In the genomic region with DNA sequence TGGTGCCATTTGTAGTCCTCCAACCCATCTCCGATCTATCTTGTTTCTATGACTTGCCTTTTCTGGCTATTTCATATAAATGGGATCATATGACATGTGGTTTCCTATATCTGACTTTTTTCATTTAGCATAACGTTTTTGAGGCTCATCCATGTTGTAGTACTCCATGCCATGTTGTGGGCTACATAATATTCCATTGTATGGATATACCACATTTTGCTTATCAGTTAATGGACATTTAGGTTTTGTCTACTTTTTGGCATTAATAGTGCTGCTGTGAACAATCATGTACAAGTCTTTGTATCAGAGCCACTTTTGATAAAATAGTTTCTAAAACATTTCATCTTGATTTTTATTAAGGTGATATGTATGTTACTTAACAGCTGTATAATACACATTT, we compare ENCODE assay signal across 25 cellular contexts. TPM values are rescaled to one million over a fixed set of nuclear protein-coding genes. Genes with fewer than 3 reads are reported as not detected.
A peak's percentile ranks its signal among the peaks of the same experiment; 100 is the strongest.
DNase-seq lines count a peak whose midpoint lies in the region; FAIRE-seq and TF ChIP-seq lines count a peak whose summit lies in the region.
"Had no signal": no experiment of that assay in that cellular context is flagged by ENCODE, and none has a peak within 500 bp of the region (broad histone marks: within the 10 kb centered on the region; RNA-seq: fewer than 3 reads in every experiment).

No MANE protein-coding gene starts in this region.

- H3K27me3 Mint-ChIP-seq in activated naive CD4-positive, alpha-beta T cell treated with anti-CD3 and anti-CD28 coated beads for 36 hours (ENCODE audit: low read depth): no peaks in the 10 kb centered on the region
- H3K27me3 Mint-ChIP-seq in activated naive CD4-positive, alpha-beta T cell treated with anti-CD3 and anti-CD28 coated beads, Interleukin-2, amount 10 ng/mL, durations not matched to agents 7 days and 5 days: no peaks in the 10 kb centered on the region
- no peaks in the 10 kb centered on the region for H3K27me3 Mint-ChIP-seq in endodermal cell (ENCODE audit: insufficient read depth)
- H3K27me3 Mint-ChIP-seq: CD4-positive, CD25-positive, alpha-beta regulatory T cell had no signal

- H3K9me3 ChIP-seq in HUES6 (ENCODE audit: control insufficient read depth, insufficient read depth, low read depth, low read length) (peaks cover 22% of the 10 kb centered on the region), endodermal cell (ENCODE audit: control insufficient read depth, low read length) (peaks cover 47% of the 10 kb centered on the region), colonic mucosa (no peaks in the 10 kb centered on the region), WERI-Rb-1 (ENCODE audit: severe bottlenecking) (peaks cover 13% of the 10 kb centered on the region)

- peaks cover 38% of the 10 kb centered on the region for H3K4me1 Mint-ChIP-seq in activated naive CD4-positive, alpha-beta T cell treated with anti-CD3 and anti-CD28 coated beads for 36 hours (ENCODE audit: low read depth)
- peaks cover 14% of the 10 kb centered on the region for H3K4me1 Mint-ChIP-seq in activated naive CD4-positive, alpha-beta T cell treated with anti-CD3 and anti-CD28 coated beads, Interleukin-2, amount 10 ng/mL, durations not matched to agents 7 days and 5 days
- peaks cover 34% of the 10 kb centered on the region for H3K4me1 Mint-ChIP-seq in endodermal cell

- H3K36me3 ChIP-seq in HUES6 (ENCODE audit: control insufficient read depth, insufficient read depth, low read length) (peaks cover 90% of the 10 kb centered on the region), endodermal cell (ENCODE audit: control insufficient read depth, insufficient read depth, low read length) (peaks cover 65% of the 10 kb centered on the region), colonic mucosa (peaks cover 6% of the 10 kb centered on the region), WERI-Rb-1 (peaks cover 98% of the 10 kb centered on the region)

- intact Hi-C loops in activated naive CD4-positive, alpha-beta T cell treated with anti-CD3 and anti-CD28 coated beads for 36 hours (cut with micrococcal nuclease): no loop called here
- intact Hi-C loops in colonic mucosa (cut with DNase I): no loop called here

- H3K9ac ChIP-seq in HUES6 (ENCODE audit: low read length) (no peak overlapping the region), endodermal cell (ENCODE audit: extremely low read depth, low read length, poor library complexity, severe bottlenecking) (no peak overlapping the region), colonic mucosa (ENCODE audit: low read depth in 2 of 2, low read length in 2 of 2) (no peak overlapping the region)
- H3K9ac ChIP-seq: BLaER1, GM23248 had no signal

- peak overlapping the region; percentile 67 for H3K27ac Mint-ChIP-seq in activated naive CD4-positive, alpha-beta T cell treated with anti-CD3 and anti-CD28 coated beads for 36 hours
- no peak overlapping the region for H3K27ac Mint-ChIP-seq in activated naive CD4-positive, alpha-beta T cell treated with anti-CD3 and anti-CD28 coated beads, Interleukin-2, amount 10 ng/mL, durations not matched to agents 7 days and 5 days
- H3K27ac Mint-ChIP-seq in endodermal cell: no peak overlapping the region

- H3K36me3 Mint-ChIP-seq in activated naive CD4-positive, alpha-beta T cell treated with anti-CD3 and anti-CD28 coated beads for 36 hours (ENCODE audit: low read depth): peaks cover 72% of the 10 kb centered on the region
- peaks cover 67% of the 10 kb centered on the region for H3K36me3 Mint-ChIP-seq in activated naive CD4-positive, alpha-beta T cell treated with anti-CD3 and anti-CD28 coated beads, Interleukin-2, amount 10 ng/mL, durations not matched to agents 7 days and 5 days
- peaks cover 76% of the 10 kb centered on the region for H3K36me3 Mint-ChIP-seq in endodermal cell (ENCODE audit: low read depth)

- TF ChIP-seq CTCF in D721Med (IDR thresholded peaks at IDR 0.05; ENCODE audit: insufficient read depth, missing control alignments) (no peak), endodermal cell (conservative IDR thresholded peaks at IDR 0.05) (no peak), colonic mucosa (IDR thresholded peaks at IDR 0.05) (no peak), WERI-Rb-1 (IDR thresholded peaks at IDR 0.05; ENCODE audit: low read depth, low read length) (no peak)

- H3K4me3 ChIP-seq in HUES6 (ENCODE audit: low read depth, low read length): no peak overlapping the region
- H3K4me3 ChIP-seq in endodermal cell (ENCODE audit: low read length): peak overlapping the region; percentile 62
- no peak overlapping the region for H3K4me3 ChIP-seq in colonic mucosa
- no peak overlapping the region for H3K4me3 ChIP-seq in WERI-Rb-1 (ENCODE audit: low read depth, low read length)
- H3K4me3 ChIP-seq: BLaER1, GM23248 had no signal

- DNase-seq in activated naive CD4-positive, alpha-beta T cell treated with anti-CD3 and anti-CD28 coated beads for 36 hours: no peak
- DNase-seq in activated naive CD4-positive, alpha-beta T cell treated with anti-CD3 and anti-CD28 coated beads, Interleukin-2, amount 10 ng/mL, durations not matched to agents 7 days and 5 days: no peak
- DNase-seq in D721Med (ENCODE audit: insufficient read length, low spot score): no peak
- no peak for DNase-seq in endodermal cell
- no peak for DNase-seq in colonic mucosa
- no peak for DNase-seq in WERI-Rb-1
- no peak for DNase-seq in NCI-H2081 (lab: John Stamatoyannopoulos, UW)
- DNase-seq: CD4-positive, CD25-positive, alpha-beta regulatory T cell; GM23248; KBM-7; MV-4-11; NCI-H1105; NCI-H1436 treated with DMSO at 0.1 percent for 48 hours; NCI-H187 treated with DMSO at 0.1 percent for 48 hours; NCI-H2107; NCI-H524; NCI-H748 treated with DMSO at 0.1 percent for 48 hours had no signal

- CTCF ChIA-PET in activated naive CD4-positive, alpha-beta T cell treated with anti-CD3 and anti-CD28 coated beads for 36 hours (lab: Charles Lee): interaction anchor here (1.7 kb wide), 1 partner anchor 8 kb away, joined by 4 read pairs; no protein-coding TSS in a partner anchor
- CTCF ChIA-PET in activated naive CD4-positive, alpha-beta T cell treated with anti-CD3 and anti-CD28 coated beads, Interleukin-2, amount 10 ng/mL, durations not matched to agents 7 days and 5 days (lab: Charles Lee): interaction anchor here (0.9 kb wide), 1 partner anchor 101 kb away, joined by 3 read pairs; no protein-coding TSS in a partner anchor

- no peaks in the 10 kb centered on the region for H3K27me3 ChIP-seq in HUES6 (ENCODE audit: control insufficient read depth, insufficient read depth, low read length)
- no peaks in the 10 kb centered on the region for H3K27me3 ChIP-seq in endodermal cell (ENCODE audit: control insufficient read depth, insufficient read depth, low read length, poor library complexity, severe bottlenecking)
- no peaks in the 10 kb centered on the region for H3K27me3 ChIP-seq in colonic mucosa
- H3K27me3 ChIP-seq in WERI-Rb-1 (ENCODE audit: insufficient read depth, low read depth, severe bottlenecking): no peaks in the 10 kb centered on the region
- H3K27me3 ChIP-seq: BLaER1 had no signal

- no peak overlapping the region for H3K4me3 Mint-ChIP-seq in activated naive CD4-positive, alpha-beta T cell treated with anti-CD3 and anti-CD28 coated beads for 36 hours
- no peak overlapping the region for H3K4me3 Mint-ChIP-seq in activated naive CD4-positive, alpha-beta T cell treated with anti-CD3 and anti-CD28 coated beads, Interleukin-2, amount 10 ng/mL, durations not matched to agents 7 days and 5 days
- H3K4me3 Mint-ChIP-seq in endodermal cell: no peak overlapping the region
- H3K4me3 Mint-ChIP-seq: CD4-positive, CD25-positive, alpha-beta regulatory T cell had no signal

- WGBS in endodermal cell (ENCODE audit: insufficient coverage in 1 of 2, insufficient read length in 1 of 2), 2 experiments: 83 to 95% methylated on average over 1 to 2 of the region's 2 CpGs

- H3K27ac ChIP-seq in HUES6 (ENCODE audit: low read depth, low read length) (0 out of 2 replicates have a peak overlapping the region, but pooled peaks have one; percentile 41), endodermal cell (ENCODE audit: low read depth, low read length) (no peak overlapping the region), colonic mucosa (no peak overlapping the region), WERI-Rb-1 (no peak overlapping the region)
- H3K27ac ChIP-seq: BLaER1, GM23248, HL-60 had no signal

- H3K9me3 Mint-ChIP-seq in activated naive CD4-positive, alpha-beta T cell treated with anti-CD3 and anti-CD28 coated beads for 36 hours: peaks cover 31% of the 10 kb centered on the region
- H3K9me3 Mint-ChIP-seq in activated naive CD4-positive, alpha-beta T cell treated with anti-CD3 and anti-CD28 coated beads, Interleukin-2, amount 10 ng/mL, durations not matched to agents 7 days and 5 days: peaks cover 31% of the 10 kb centered on the region
- H3K9me3 Mint-ChIP-seq in endodermal cell: peaks cover 37% of the 10 kb centered on the region

- peak; percentile 35 for FAIRE-seq in D721Med (lab: Jason Lieb, UNC)
- FAIRE-seq: G401.6 had no signal

- H3K4me1 ChIP-seq in HUES6 (ENCODE audit: control insufficient read depth, insufficient read depth, low read length) (peaks cover 38% of the 10 kb centered on the region), endodermal cell (ENCODE audit: control insufficient read depth, insufficient read depth, low read length) (peaks cover 1% of the 10 kb centered on the region), colonic mucosa (no peaks in the 10 kb centered on the region)

RNA-seq across cellular contexts. Expression of a gene that starts 7.4 kb away (rescaled TPM):
- total RNA-seq in activated naive CD4-positive, alpha-beta T cell treated with anti-CD3 and anti-CD28 coated beads for 36 hours: 10 to 100 TPM; 30.3 to 30.7 TPM
- total RNA-seq in endodermal cell (10 to 100 TPM in 1 of 2 donors, 1 to 10 TPM in 1; 4.4 to 11.8 TPM), colonic mucosa (10 to 100 TPM; 43.1 to 49.4 TPM)
- 11.6 TPM for polyA plus RNA-seq in endodermal cell (2013, experiment 1 of 2)
- polyA plus RNA-seq in endodermal cell (2013, experiment 2 of 2): 13.3 TPM

RNA-seq across cellular contexts. Expression of a gene that starts 15.2 kb away (rescaled TPM):
- not detected for total RNA-seq in activated naive CD4-positive, alpha-beta T cell treated with anti-CD3 and anti-CD28 coated beads for 36 hours
- total RNA-seq in endodermal cell (not detected), colonic mucosa (not detected)
- not detected for polyA plus RNA-seq in endodermal cell (2013, experiment 1 of 2)
- not detected for polyA plus RNA-seq in endodermal cell (2013, experiment 2 of 2)
- total RNA-seq: A172; CD4-positive, CD25-positive, alpha-beta regulatory T cell; GM23248; LHCN-M2; MCF 10A had no signal
- polyA plus RNA-seq: AG04450; CD4-positive, CD25-positive, alpha-beta regulatory T cell; GM23248 had no signal

RNA-seq across cellular contexts. Expression of a gene that starts 27.7 kb away (rescaled TPM):
- 10 to 100 TPM; 61.4 to 65.0 TPM for total RNA-seq in activated naive CD4-positive, alpha-beta T cell treated with anti-CD3 and anti-CD28 coated beads for 36 hours
- total RNA-seq in endodermal cell: 10 to 100 TPM; 66.9 to 80.5 TPM
- polyA plus RNA-seq in endodermal cell (2013, experiment 1 of 2): 35.9 TPM
- polyA plus RNA-seq in endodermal cell (2013, experiment 2 of 2): 35.8 TPM
- 10 to 100 TPM; 43.6 to 53.2 TPM for total RNA-seq in colonic mucosa

RNA-seq across cellular contexts. Expression of a gene that starts 27.8 kb away (rescaled TPM):
- total RNA-seq in activated naive CD4-positive, alpha-beta T cell treated with anti-CD3 and anti-CD28 coated beads for 36 hours: 10 to 100 TPM; 17.5 to 18.2 TPM
- total RNA-seq in endodermal cell: 10 to 100 TPM; 41.4 to 54.4 TPM
- 26.2 TPM for polyA plus RNA-seq in endodermal cell (2013, experiment 1 of 2)
- 18.2 TPM for polyA plus RNA-seq in endodermal cell (2013, experiment 2 of 2)
- 10 to 100 TPM; 12.1 to 13.8 TPM for total RNA-seq in colonic mucosa

RNA-seq across cellular contexts. Expression of a gene that starts 46.9 kb away (rescaled TPM):
- total RNA-seq in activated naive CD4-positive, alpha-beta T cell treated with anti-CD3 and anti-CD28 coated beads for 36 hours: 10 to 100 TPM; 54.5 to 55.7 TPM
- total RNA-seq in endodermal cell (10 to 100 TPM; 35.4 to 41.2 TPM), colonic mucosa (10 to 100 TPM; 35.4 to 37.3 TPM)
- 18.3 TPM for polyA plus RNA-seq in endodermal cell (2013, experiment 1 of 2)
- 20.7 TPM for polyA plus RNA-seq in endodermal cell (2013, experiment 2 of 2)
